1 cellular context compared by ENCODE assay signal in the genomic region with DNA sequence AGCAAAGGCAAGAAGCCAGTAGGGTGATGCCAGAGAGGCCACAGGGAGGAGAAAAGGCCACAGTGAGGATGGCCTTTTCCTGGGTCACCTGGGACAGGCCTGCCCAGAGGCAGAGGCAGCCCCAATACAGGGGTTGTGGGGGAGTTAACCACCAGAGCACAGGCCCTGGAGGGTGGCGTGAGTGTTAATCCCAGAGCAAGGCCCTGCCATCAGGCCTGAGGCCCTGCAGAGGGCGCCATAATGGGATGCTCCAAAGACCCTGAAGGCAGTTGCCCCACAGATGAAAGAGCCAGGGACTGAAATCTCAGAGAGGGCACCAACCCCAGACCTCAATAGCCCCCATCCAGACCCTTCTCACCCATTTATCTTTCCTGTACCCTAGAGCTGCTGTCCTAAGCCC.
TF ChIP-seq lines count a peak whose summit lies in the region.

No MANE protein-coding gene starts in this region.

TF ChIP-seq in K562, 482 proteins besides CTCF, POLR2A, EP300 and RAD21 (continued from another document):
- TF ChIP-seq, protein P1, sequence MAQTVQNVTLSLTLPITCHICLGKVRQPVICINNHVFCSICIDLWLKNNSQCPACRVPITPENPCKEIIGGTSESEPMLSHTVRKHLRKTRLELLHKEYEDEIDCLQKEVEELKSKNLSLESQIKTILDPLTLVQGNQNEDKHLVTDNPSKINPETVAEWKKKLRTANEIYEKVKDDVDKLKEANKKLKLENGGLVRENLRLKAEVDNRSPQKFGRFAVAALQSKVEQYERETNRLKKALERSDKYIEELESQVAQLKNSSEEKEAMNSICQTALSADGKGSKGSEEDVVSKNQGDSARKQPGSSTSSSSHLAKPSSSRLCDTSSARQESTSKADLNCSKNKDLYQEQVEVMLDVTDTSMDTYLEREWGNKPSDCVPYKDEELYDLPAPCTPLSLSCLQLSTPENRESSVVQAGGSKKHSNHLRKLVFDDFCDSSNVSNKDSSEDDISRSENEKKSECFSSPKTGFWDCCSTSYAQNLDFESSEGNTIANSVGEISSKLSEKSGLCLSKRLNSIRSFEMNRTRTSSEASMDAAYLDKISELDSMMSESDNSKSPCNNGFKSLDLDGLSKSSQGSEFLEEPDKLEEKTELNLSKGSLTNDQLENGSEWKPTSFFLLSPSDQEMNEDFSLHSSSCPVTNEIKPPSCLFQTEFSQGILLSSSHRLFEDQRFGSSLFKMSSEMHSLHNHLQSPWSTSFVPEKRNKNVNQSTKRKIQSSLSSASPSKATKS (CRISPR knock-in tag; IDR thresholded peaks at IDR 0.05), result no peak
- TF ChIP-seq ILF3 (IDR thresholded peaks at IDR 0.05; ENCODE audit: borderline replicate concordance), result no peak
- TF ChIP-seq RBM15 (IDR thresholded peaks at IDR 0.05; ENCODE audit: insufficient read depth, low read length), result no peak
- no peak for TF ChIP-seq PML (IDR thresholded peaks at IDR 0.05; ENCODE audit: low read length)
- TF ChIP-seq, protein P2, sequence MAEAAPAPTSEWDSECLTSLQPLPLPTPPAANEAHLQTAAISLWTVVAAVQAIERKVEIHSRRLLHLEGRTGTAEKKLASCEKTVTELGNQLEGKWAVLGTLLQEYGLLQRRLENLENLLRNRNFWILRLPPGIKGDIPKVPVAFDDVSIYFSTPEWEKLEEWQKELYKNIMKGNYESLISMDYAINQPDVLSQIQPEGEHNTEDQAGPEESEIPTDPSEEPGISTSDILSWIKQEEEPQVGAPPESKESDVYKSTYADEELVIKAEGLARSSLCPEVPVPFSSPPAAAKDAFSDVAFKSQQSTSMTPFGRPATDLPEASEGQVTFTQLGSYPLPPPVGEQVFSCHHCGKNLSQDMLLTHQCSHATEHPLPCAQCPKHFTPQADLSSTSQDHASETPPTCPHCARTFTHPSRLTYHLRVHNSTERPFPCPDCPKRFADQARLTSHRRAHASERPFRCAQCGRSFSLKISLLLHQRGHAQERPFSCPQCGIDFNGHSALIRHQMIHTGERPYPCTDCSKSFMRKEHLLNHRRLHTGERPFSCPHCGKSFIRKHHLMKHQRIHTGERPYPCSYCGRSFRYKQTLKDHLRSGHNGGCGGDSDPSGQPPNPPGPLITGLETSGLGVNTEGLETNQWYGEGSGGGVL (CRISPR knock-in tag; IDR thresholded peaks at IDR 0.05), result no peak
- no peak for TF ChIP-seq ETS2 (tag; IDR thresholded peaks at IDR 0.05; ENCODE audit: borderline replicate concordance, poor library complexity, severe bottlenecking)
- TF ChIP-seq FOXM1 (IDR thresholded peaks at IDR 0.05; ENCODE audit: low read depth), result no peak
- no peak for TF ChIP-seq FOXM1 (CRISPR knock-in tag; IDR thresholded peaks at IDR 0.05; ENCODE audit: low read depth)
- TF ChIP-seq, protein P3, sequence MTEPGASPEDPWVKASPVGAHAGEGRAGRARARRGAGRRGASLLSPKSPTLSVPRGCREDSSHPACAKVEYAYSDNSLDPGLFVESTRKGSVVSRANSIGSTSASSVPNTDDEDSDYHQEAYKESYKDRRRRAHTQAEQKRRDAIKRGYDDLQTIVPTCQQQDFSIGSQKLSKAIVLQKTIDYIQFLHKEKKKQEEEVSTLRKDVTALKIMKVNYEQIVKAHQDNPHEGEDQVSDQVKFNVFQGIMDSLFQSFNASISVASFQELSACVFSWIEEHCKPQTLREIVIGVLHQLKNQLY (CRISPR knock-in tag; conservative IDR thresholded peaks at IDR 0.05), result no peak
